24 cellular contexts compared by ENCODE assay signal in genomic region chr11:93751001-93751400, GRCh38.
"Had no signal": no experiment of that assay in that cellular context is flagged by ENCODE, and none has a peak within 500 bp of the region (broad histone marks: within the 10 kb centered on the region; RNA-seq: fewer than 3 reads in every experiment).

No MANE protein-coding gene starts in this region.

- H3K9me3 Mint-ChIP-seq: dendritic cell treated with granulocyte-macrophage colony-stimulating factor and Interleukin-4, amounts not matched to agents 40 ng/mL and 50 ng/mL, for 4 days; effector memory CD8-positive, alpha-beta T cell; endodermal cell had no signal

- H3K9me3 ChIP-seq: colonic mucosa, esophagus muscularis mucosa, gastrocnemius medialis, gastroesophageal sphincter, heart left ventricle, heart right ventricle had no signal

- DNase-seq: colonic mucosa; cortex of kidney; dermis blood vessel endothelial cell; dorsolateral prefrontal cortex; effector CD4-positive, alpha-beta T cell; effector CD8-positive, alpha-beta T cell; effector memory CD4-positive, alpha-beta T cell; effector memory CD8-positive, alpha-beta T cell; endodermal cell; erythroblast; foreskin fibroblast; foreskin keratinocyte; foreskin melanocyte; gastrocnemius medialis; glutamatergic neuron; head of caudate nucleus; heart left ventricle; heart right ventricle had no signal

- H3K4me3 Mint-ChIP-seq: dendritic cell treated with granulocyte-macrophage colony-stimulating factor and Interleukin-4, amounts not matched to agents 40 ng/mL and 50 ng/mL, for 4 days; effector memory CD8-positive, alpha-beta T cell; endodermal cell had no signal

- ATAC-seq: effector memory CD8-positive, alpha-beta T cell; esophagus mucosa; foreskin keratinocyte; gastrocnemius medialis; gastroesophageal sphincter; heart left ventricle; heart right ventricle had no signal

- H3K4me1 ChIP-seq: colonic mucosa, foreskin keratinocyte had no signal

- H3K36me3 ChIP-seq: colonic mucosa had no signal

- H3K27me3 ChIP-seq: colonic mucosa, dorsolateral prefrontal cortex, esophagus muscularis mucosa, foreskin keratinocyte, gastrocnemius medialis, gastroesophageal sphincter, heart left ventricle, heart right ventricle had no signal

- H3K27ac ChIP-seq: colonic mucosa, coronary artery, dorsolateral prefrontal cortex, epithelial cell of prostate, esophagus muscularis mucosa, foreskin keratinocyte, gastrocnemius medialis, gastroesophageal sphincter, heart left ventricle, heart right ventricle had no signal

- H3K27me3 Mint-ChIP-seq: dendritic cell treated with granulocyte-macrophage colony-stimulating factor and Interleukin-4, amounts not matched to agents 40 ng/mL and 50 ng/mL, for 4 days; effector memory CD8-positive, alpha-beta T cell had no signal

- H3K27ac Mint-ChIP-seq: dendritic cell treated with granulocyte-macrophage colony-stimulating factor and Interleukin-4, amounts not matched to agents 40 ng/mL and 50 ng/mL, for 4 days; effector memory CD8-positive, alpha-beta T cell; endodermal cell had no signal

- H3K4me3 ChIP-seq: colonic mucosa, coronary artery, dorsolateral prefrontal cortex, esophagus muscularis mucosa, gastrocnemius medialis, gastroesophageal sphincter, heart left ventricle, heart right ventricle had no signal
